Comparison of ENCODE assay signal across 16 cellular contexts in the genomic region with DNA sequence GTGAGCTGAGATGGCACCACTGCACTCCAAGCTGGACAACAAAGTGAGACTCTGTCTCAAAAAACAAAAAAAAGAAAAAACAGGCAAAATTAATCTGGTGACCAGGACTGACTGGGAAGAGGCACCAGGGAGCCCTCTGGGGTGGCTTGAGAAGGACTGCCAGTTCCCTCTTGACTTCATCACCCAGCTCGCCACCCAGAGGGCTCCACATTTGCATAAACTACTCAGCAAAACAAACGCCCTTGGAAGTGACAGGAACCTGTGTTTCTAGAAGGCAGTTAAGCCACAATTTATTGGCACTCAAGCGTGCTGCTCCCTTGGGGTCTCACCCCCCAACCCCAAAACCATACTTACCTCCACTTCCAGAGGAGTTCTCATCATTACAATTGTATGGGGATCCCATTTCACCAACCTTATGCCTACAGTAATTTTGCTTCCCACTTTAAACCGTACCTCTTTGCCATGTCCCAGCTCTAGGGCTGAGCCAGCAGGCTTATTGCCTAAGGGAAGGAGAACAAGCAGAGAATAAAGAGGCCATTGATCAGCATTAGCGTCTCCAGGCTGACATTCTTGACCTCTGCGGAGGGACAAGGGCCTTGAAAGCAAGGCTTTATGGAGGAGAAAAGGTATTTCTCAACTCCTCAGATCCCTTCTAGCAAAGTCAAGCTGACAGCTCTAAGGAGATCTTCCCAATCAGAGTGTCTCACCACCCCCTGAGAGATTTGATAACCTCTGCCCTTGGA. TPM values are rescaled to one million over a fixed set of nuclear protein-coding genes. Genes with fewer than 3 reads are reported as not detected.
DNase-seq lines count a peak whose midpoint lies in the region; ATAC-seq and TF ChIP-seq lines count a peak whose summit lies in the region.
"Had no signal": no experiment of that assay in that cellular context is flagged by ENCODE, and none has a peak within 500 bp of the region (broad histone marks: within the 10 kb centered on the region; RNA-seq: fewer than 3 reads in every experiment).

No MANE protein-coding gene starts in this region.

- H3K9me3 ChIP-seq in gastrocnemius medialis = no peaks in the 10 kb centered on the region
- H3K9me3 ChIP-seq: mucosa of descending colon, ovary, SK-N-SH had no signal

- peak overlapping the region; percentile 83 for H3K27ac Mint-ChIP-seq in dendritic cell treated with granulocyte-macrophage colony-stimulating factor and Interleukin-4, amounts not matched to agents 40 ng/mL and 50 ng/mL, for 4 days
- H3K27ac Mint-ChIP-seq: activated CD4-positive, alpha-beta memory T cell treated with anti-CD3 and anti-CD28 coated beads, Interleukin-2, amount 10 ng/mL, durations not matched to agents 7 days and 5 days had no signal

- peaks cover 3 to 8% of the 10 kb centered on the region in 2 donors for H3K4me1 ChIP-seq in gastrocnemius medialis

- H3K4me1 Mint-ChIP-seq in dendritic cell treated with granulocyte-macrophage colony-stimulating factor and Interleukin-4, amounts not matched to agents 40 ng/mL and 50 ng/mL, for 4 days (ENCODE audit: low read depth) = peaks cover 87% of the 10 kb centered on the region

- no peak overlapping the region for H3K27ac ChIP-seq in gastrocnemius medialis
- H3K27ac ChIP-seq: HL-60, ovary, skin epidermis had no signal

- TF ChIP-seq CTCF in gastrocnemius medialis (IDR thresholded peaks at IDR 0.05 in 4 of 5, conservative IDR thresholded peaks at IDR 0.05 in 1 of 5) = no peak

- no peak for TF ChIP-seq POLR2A in gastrocnemius medialis (IDR thresholded peaks at IDR 0.05)

- no peak overlapping the region for H3K4me3 Mint-ChIP-seq in dendritic cell treated with granulocyte-macrophage colony-stimulating factor and Interleukin-4, amounts not matched to agents 40 ng/mL and 50 ng/mL, for 4 days
- H3K4me3 Mint-ChIP-seq: activated CD4-positive, alpha-beta memory T cell treated with anti-CD3 and anti-CD28 coated beads, Interleukin-2, amount 10 ng/mL, durations not matched to agents 7 days and 5 days had no signal

- peaks cover 9% of the 10 kb centered on the region for H3K9me3 Mint-ChIP-seq in dendritic cell treated with granulocyte-macrophage colony-stimulating factor and Interleukin-4, amounts not matched to agents 40 ng/mL and 50 ng/mL, for 4 days

- H3K36me3 Mint-ChIP-seq in dendritic cell treated with granulocyte-macrophage colony-stimulating factor and Interleukin-4, amounts not matched to agents 40 ng/mL and 50 ng/mL, for 4 days (ENCODE audit: low read depth) = peaks cover 10% of the 10 kb centered on the region

- in situ Hi-C loops in gastrocnemius medialis (cut with MboI; ENCODE audit: low sequenced_read_pairs in 4 of 4) = no loop called here

- intact Hi-C loops in dendritic cell treated with granulocyte-macrophage colony-stimulating factor and Interleukin-4, amounts not matched to agents 40 ng/mL and 50 ng/mL, for 4 days (cut with micrococcal nuclease) = no loop called here
- intact Hi-C loops in gastrocnemius medialis (cut with DNase I; ENCODE audit: low total_unique reads) = no loop called here

- H3K36me3 ChIP-seq in gastrocnemius medialis = no peaks in the 10 kb centered on the region
- H3K36me3 ChIP-seq: ovary had no signal

- no peak overlapping the region for H3K4me3 ChIP-seq in gastrocnemius medialis
- H3K4me3 ChIP-seq: mucosa of descending colon, ovary, skin epidermis had no signal

- no peaks in the 10 kb centered on the region for H3K27me3 ChIP-seq in gastrocnemius medialis
- H3K27me3 ChIP-seq: ovary had no signal

- peak; percentile 1 for DNase-seq in NAMALWA (ENCODE audit: low spot score)
- DNase-seq in retina = peak; percentile 48
- DNase-seq in gastrocnemius medialis = no peak
- DNase-seq in cerebellum (ENCODE audit: low spot score) = no peak
- DNase-seq: activated CD4-positive, alpha-beta memory T cell treated with anti-CD3 and anti-CD28 coated beads, Interleukin-2, amount 10 ng/mL, durations not matched to agents 7 days and 5 days; DMS53; mucosa of descending colon; NCI-H2171; ovary; SK-N-SH; stimulated activated naive CD4-positive, alpha-beta T cell treated with Interleukin-2 at 50 U/mL for 16 hours had no signal

- H3K27me3 Mint-ChIP-seq in dendritic cell treated with granulocyte-macrophage colony-stimulating factor and Interleukin-4, amounts not matched to agents 40 ng/mL and 50 ng/mL, for 4 days = no peaks in the 10 kb centered on the region
- H3K27me3 Mint-ChIP-seq: activated CD4-positive, alpha-beta memory T cell treated with anti-CD3 and anti-CD28 coated beads, Interleukin-2, amount 10 ng/mL, durations not matched to agents 7 days and 5 days had no signal

- ATAC-seq in GM19351 (IDR thresholded peaks at IDR 0.05; ENCODE audit: unreplicated experiment) (peak; percentile 42), gastrocnemius medialis (no peak), GM21526 (IDR thresholded peaks at IDR 0.05; ENCODE audit: low FRiP score, unreplicated experiment) (no peak)
- ATAC-seq: mucosa of descending colon had no signal

RNA-seq across cellular contexts. Expression of a gene that starts 44.4 kb away (rescaled TPM):
- 1 to 10 TPM; 2.8 to 3.4 (median 3.3) TPM for total RNA-seq in gastrocnemius medialis
- 22.2 TPM for total RNA-seq in cerebellum

Comparison
In these comparisons a context has a peak if more than half of its experiments do, and no peak if none do; other contexts are left out.
1. DNase-seq: peak in NAMALWA (single experiment) and retina (single experiment); none in gastrocnemius medialis (0 of 2) and cerebellum (single experiment).